ENCODE assay signal across 17 cellular contexts in genomic region chr1:151852733-151853132, GRCh38. TPM values are rescaled to one million over a fixed set of nuclear protein-coding genes. Genes with fewer than 3 reads are reported as not detected.
DNase-seq lines count a peak whose midpoint lies in the region; ATAC-seq and TF ChIP-seq lines count a peak whose summit lies in the region.
"Had no signal": no experiment of that assay in that cellular context is flagged by ENCODE, and none has a peak within 500 bp of the region (broad histone marks: within the 10 kb centered on the region; RNA-seq: fewer than 3 reads in every experiment).

No MANE protein-coding gene starts in this region.

- no peak overlapping the region for H3K4me3 ChIP-seq in endodermal cell (ENCODE audit: low read length)
- H3K4me3 ChIP-seq: A549 had no signal

- no peaks in the 10 kb centered on the region for H3K36me3 Mint-ChIP-seq in endodermal cell (ENCODE audit: low read depth)
- H3K36me3 Mint-ChIP-seq in stimulated activated memory B cell treated with anti-CD40 and anti-IgM and Interleukin-4, amounts not matched to agents 10 μg/mL and 1 μg/mL and 100 μg/mL, for 72 hours: peaks cover 5% of the 10 kb centered on the region
- H3K36me3 Mint-ChIP-seq: CD14-positive monocyte; CD8-positive, alpha-beta T cell had no signal

- H3K9ac ChIP-seq in endodermal cell (ENCODE audit: extremely low read depth, low read length, poor library complexity, severe bottlenecking): no peak overlapping the region

- no peaks in the 10 kb centered on the region for H3K9me3 ChIP-seq in endodermal cell (ENCODE audit: control insufficient read depth, low read length)
- H3K9me3 ChIP-seq: A549 had no signal

- DNase-seq in endodermal cell: peak; percentile 29
- peak; percentile 62 for DNase-seq in mesenteric fat pad (ENCODE audit: low spot score)
- no peak for DNase-seq in T1000 (lab: John Stamatoyannopoulos, UW)
- DNase-seq: COR-L47, DND-41, GDM1, GOT3, H9 had no signal

- no peak overlapping the region for H3K27ac ChIP-seq in endodermal cell (ENCODE audit: low read depth, low read length)
- H3K27ac ChIP-seq: A549, HL-60 had no signal

- H3K4me1 ChIP-seq in endodermal cell (ENCODE audit: control insufficient read depth, insufficient read depth, low read length): no peaks in the 10 kb centered on the region
- H3K4me1 ChIP-seq: A549 had no signal

- ATAC-seq in stimulated activated memory B cell treated with anti-CD40 and anti-IgM and Interleukin-4, amounts not matched to agents 10 μg/mL and 1 μg/mL and 100 μg/mL, for 72 hours: peak; percentile 17
- ATAC-seq in HG03354 (IDR thresholded peaks at IDR 0.05; ENCODE audit: poor library complexity, severe bottlenecking, unreplicated experiment) (no peak), GM18520 (IDR thresholded peaks at IDR 0.05; ENCODE audit: unreplicated experiment) (no peak)
- ATAC-seq: CD8-positive, alpha-beta T cell had no signal

- no peaks in the 10 kb centered on the region for H3K27me3 ChIP-seq in endodermal cell (ENCODE audit: control insufficient read depth, insufficient read depth, low read length, poor library complexity, severe bottlenecking)

- no peaks in the 10 kb centered on the region for H3K4me1 Mint-ChIP-seq in endodermal cell
- H3K4me1 Mint-ChIP-seq in stimulated activated memory B cell treated with anti-CD40 and anti-IgM and Interleukin-4, amounts not matched to agents 10 μg/mL and 1 μg/mL and 100 μg/mL, for 72 hours: no peaks in the 10 kb centered on the region

- TF ChIP-seq CTCF in endodermal cell (conservative IDR thresholded peaks at IDR 0.05): no peak

- H3K4me3 Mint-ChIP-seq in endodermal cell: no peak overlapping the region
- no peak overlapping the region for H3K4me3 Mint-ChIP-seq in stimulated activated memory B cell treated with anti-CD40 and anti-IgM and Interleukin-4, amounts not matched to agents 10 μg/mL and 1 μg/mL and 100 μg/mL, for 72 hours
- H3K4me3 Mint-ChIP-seq: CD8-positive, alpha-beta T cell; H9 had no signal

- WGBS in endodermal cell (ENCODE audit: insufficient coverage in 1 of 2, insufficient read length in 1 of 2), 2 experiments: 94 to 96% methylated on average over 4 of the region's 4 CpGs

- H3K27ac Mint-ChIP-seq in endodermal cell: no peak overlapping the region
- H3K27ac Mint-ChIP-seq in stimulated activated memory B cell treated with anti-CD40 and anti-IgM and Interleukin-4, amounts not matched to agents 10 μg/mL and 1 μg/mL and 100 μg/mL, for 72 hours: no peak overlapping the region
- H3K27ac Mint-ChIP-seq: CD14-positive monocyte; CD8-positive, alpha-beta T cell had no signal

- H3K27me3 Mint-ChIP-seq in endodermal cell (ENCODE audit: insufficient read depth): peaks cover 39% of the 10 kb centered on the region
- peaks cover 32% of the 10 kb centered on the region for H3K27me3 Mint-ChIP-seq in stimulated activated memory B cell treated with anti-CD40 and anti-IgM and Interleukin-4, amounts not matched to agents 10 μg/mL and 1 μg/mL and 100 μg/mL, for 72 hours

- no peaks in the 10 kb centered on the region for H3K36me3 ChIP-seq in endodermal cell (ENCODE audit: control insufficient read depth, insufficient read depth, low read length)

- H3K9me3 Mint-ChIP-seq in endodermal cell: no peaks in the 10 kb centered on the region
- H3K9me3 Mint-ChIP-seq in stimulated activated memory B cell treated with anti-CD40 and anti-IgM and Interleukin-4, amounts not matched to agents 10 μg/mL and 1 μg/mL and 100 μg/mL, for 72 hours: no peaks in the 10 kb centered on the region
- H3K9me3 Mint-ChIP-seq: CD8-positive, alpha-beta T cell; H9 had no signal

RNA-seq across cellular contexts. Expression of gene THEM5, which starts 0.8 kb away (rescaled TPM):
- total RNA-seq in endodermal cell (not detected), mesenteric fat pad (not detected)
- not detected for polyA plus RNA-seq in endodermal cell (2013, experiment 1 of 2)
- polyA plus RNA-seq in endodermal cell (2013, experiment 2 of 2): not detected
- total RNA-seq: CD8-positive, alpha-beta T cell; H9 had no signal
- polyA plus RNA-seq: A549, AG04450, BJ, CD14-positive monocyte had no signal

RNA-seq across cellular contexts. Expression of gene C2CD4D, which starts 13.1 kb away (rescaled TPM):
- total RNA-seq in endodermal cell (under 1 TPM; 0.44 to 0.82 TPM), mesenteric fat pad (not detected)
- not detected for polyA plus RNA-seq in endodermal cell (2013, experiment 1 of 2)
- polyA plus RNA-seq in endodermal cell (2013, experiment 2 of 2): not detected
- polyA plus RNA-seq: A549, AG04450, BJ, CD14-positive monocyte had no signal

RNA-seq across cellular contexts. Expression of gene RORC, which starts 21.1 kb away (rescaled TPM):
- not detected for total RNA-seq in endodermal cell
- 0.14 TPM for polyA plus RNA-seq in endodermal cell (2013, experiment 1 of 2)
- polyA plus RNA-seq in endodermal cell (2013, experiment 2 of 2): not detected
- total RNA-seq in mesenteric fat pad: 0.10 TPM
- polyA plus RNA-seq: AG04450, BJ, CD14-positive monocyte had no signal

RNA-seq across cellular contexts. Expression of gene LINGO4, which starts 47.5 kb away (rescaled TPM):
- not detected for total RNA-seq in endodermal cell
- not detected for polyA plus RNA-seq in endodermal cell (2013, experiment 1 of 2)
- not detected for polyA plus RNA-seq in endodermal cell (2013, experiment 2 of 2)
- not detected for total RNA-seq in mesenteric fat pad
- total RNA-seq: H9 had no signal
- polyA plus RNA-seq: A549, AG04450, BJ, CD14-positive monocyte had no signal

RNA-seq across cellular contexts. Expression of gene THEM4, which starts 56.6 kb away (rescaled TPM):
- total RNA-seq in endodermal cell: 10 to 100 TPM; 12.2 to 14.3 TPM
- 11.3 TPM for polyA plus RNA-seq in endodermal cell (2013, experiment 1 of 2)
- polyA plus RNA-seq in endodermal cell (2013, experiment 2 of 2): 11.7 TPM
- 14.8 TPM for total RNA-seq in mesenteric fat pad
